ENCODE assay signal across 8 cellular contexts in genomic region chr11:1335811-1336761, GRCh38. TPM values are rescaled to one million over a fixed set of nuclear protein-coding genes. Genes with fewer than 3 reads are reported as not detected.
DNase-seq lines count a peak whose midpoint lies in the region; ATAC-seq and TF ChIP-seq lines count a peak whose summit lies in the region.

No MANE protein-coding gene starts in this region.

- no peaks in the 10 kb centered on the region for H3K27me3 ChIP-seq in effector memory CD4-positive, alpha-beta T cell (replicated peaks; ENCODE audit: control insufficient read depth, insufficient read depth, low read length, poor library complexity, severe bottlenecking)

- peak; percentile 23 for TF ChIP-seq POLR2A in NB4 (IDR thresholded peaks at IDR 0.05; ENCODE audit: extremely low read depth, insufficient read length)

- peaks cover 17% of the 10 kb centered on the region for H3K9me3 ChIP-seq in effector memory CD4-positive, alpha-beta T cell (ENCODE audit: control insufficient read depth, low read length)

- peaks cover 10% of the 10 kb centered on the region for H3K4me1 ChIP-seq in effector memory CD4-positive, alpha-beta T cell (ENCODE audit: control insufficient read depth, insufficient read depth, low read length, poor library complexity, severe bottlenecking)

- no peaks in the 10 kb centered on the region for H3K36me3 ChIP-seq in effector memory CD4-positive, alpha-beta T cell (ENCODE audit: control insufficient read depth, insufficient read depth, low read length)

- H3K4me3 ChIP-seq in NB4 (ENCODE audit: low read depth, low read length): peak overlapping the region; percentile 50
- H3K4me3 ChIP-seq in effector memory CD4-positive, alpha-beta T cell (ENCODE audit: insufficient read depth, low read depth, low read length, poor library complexity, severe bottlenecking): peak overlapping the region; percentile 39

- no peak for ATAC-seq in GM18511 (IDR thresholded peaks at IDR 0.05; ENCODE audit: unreplicated experiment)

- DNase-seq in GF-D8 (lab: John Stamatoyannopoulos, UW) (peak; percentile 75), NB4 (ENCODE audit: low read depth) (peak; percentile 96), lung microvascular endothelial cell (ENCODE audit: low read depth in 2 of 2) (peak; percentile 18 to 29), DMS114 treated with DMSO at 0.1 percent for 48 hours (lab: John Stamatoyannopoulos, UW; ENCODE audit: unreplicated experiment) (no peak)
- peak; percentile 30 to 45 for DNase-seq in activated CD4-positive, alpha-beta T cell treated with anti-CD3 and anti-CD28 coated beads, Interleukin-2, amount 50 U/mL, for 4 hours
- DNase-seq in effector memory CD4-positive, alpha-beta T cell: peak; percentile 38 to 51 (median 49)
- peak; percentile 28 for DNase-seq in stimulated activated CD8-positive, alpha-beta memory T cell treated with anti-CD3 and anti-CD28 coated beads, Interleukin-15, amount 100 ng/mL, for 24 hours (ENCODE audit: low read depth)

- no peak for TF ChIP-seq CTCF in NB4 (IDR thresholded peaks at IDR 0.05; ENCODE audit: low read depth, low read length)

- no peak overlapping the region for H3K27ac ChIP-seq in effector memory CD4-positive, alpha-beta T cell (ENCODE audit: insufficient read depth, low read length, poor library complexity, severe bottlenecking)

RNA-seq across cellular contexts. Expression of gene TOLLIP, which starts 26.7 kb away (rescaled TPM):
- total RNA-seq in lung microvascular endothelial cell: 18.7 and 23.6 TPM in 2 replicates

RNA-seq across cellular contexts. Expression of gene BRSK2, which starts 53.6 kb away (rescaled TPM):
- 0.22 and 0.40 TPM in 2 replicates for total RNA-seq in lung microvascular endothelial cell
